In genomic region chr11:64341851-64342791, GRCh38 we compare ENCODE assay signal across 8 cellular contexts. TPM values are rescaled to one million over a fixed set of nuclear protein-coding genes. Genes with fewer than 3 reads are reported as not detected.
A peak's percentile ranks its signal among the peaks of the same experiment; 100 is the strongest.
DNase-seq lines count a peak whose midpoint lies in the region; ATAC-seq and TF ChIP-seq lines count a peak whose summit lies in the region.

No MANE protein-coding gene starts in this region.

- H3K4me1 ChIP-seq in PC-3 (ENCODE audit: insufficient read depth, low read length) (peaks cover 8% of the 10 kb centered on the region), esophagus muscularis mucosa (peaks cover 7 to 33% (median 26%) of the 10 kb centered on the region in 4 donors), muscle layer of duodenum (ENCODE audit: control insufficient read depth in 1 of 2, insufficient read depth in 2 of 2, low read length in 2 of 2) (peaks cover 0 to 14% of the 10 kb centered on the region in 2 donors)

- no peaks in the 10 kb centered on the region for H3K27me3 ChIP-seq in PC-3 (ENCODE audit: low read length)
- no peaks in the 10 kb centered on the region for H3K27me3 ChIP-seq in esophagus muscularis mucosa
- H3K27me3 ChIP-seq in muscle layer of duodenum (ENCODE audit: low read depth, low read length) = no peaks in the 10 kb centered on the region

- peak; percentile 96 for ATAC-seq in PC-3
- peak; percentile 80 to 81 for ATAC-seq in activated T-cell treated with anti-CD3 and anti-CD28 coated beads, Interleukin-2, amount 50 U/mL, for 4 hours
- ATAC-seq in GM21528 (IDR thresholded peaks at IDR 0.05; ENCODE audit: low FRiP score, unreplicated experiment) = no peak

- POLR2A ChIA-PET in PC-3 (lab: Charles Lee; ENCODE audit: unreplicated experiment) = interaction anchor here (0.6 to 0.7 kb wide), 4 partner anchors 13 to 1678 kb away, joined by 3 to 7 read pairs (median 4); partner anchors contain the start of genes PRDX5 and TRMT112

- H3K9ac ChIP-seq in PC-3 (ENCODE audit: low read length) = peak overlapping the region; percentile 69

- TSS peak; percentile 94 for BruUV-seq in PC-3 (replicated peaks; lab: Mats Ljungman, UMichigan)

- 0 out of 2 replicates have a peak overlapping the region, but pooled peaks have one; percentile 12 for H3K27ac ChIP-seq in PC-3 (ENCODE audit: low read length)
- H3K27ac ChIP-seq in esophagus muscularis mucosa (replicated peaks in 1 of 4) = peak overlapping the region; percentile 74 to 88 (median 82)
- no peak overlapping the region for H3K27ac ChIP-seq in muscle layer of duodenum (ENCODE audit: low read length)

- H3K36me3 Mint-ChIP-seq in activated T-cell treated with anti-CD3 and anti-CD28 coated beads, Interleukin-2, amount 50 U/mL, for 4 hours (ENCODE audit: insufficient read depth) = peaks cover 15% of the 10 kb centered on the region

- CTCF ChIA-PET in PC-3 (lab: Charles Lee) = interaction anchor here (0.6 to 1.5 kb wide), 10 partner anchors 11 to 793 kb away, joined by 3 to 27 read pairs (median 6); partner anchors contain the start of genes PRDX5 and TRMT112

- DNase-seq in GM04504 (ENCODE audit: low read depth) (peak; percentile 62), HPDE6-E6E7 (ENCODE audit: extremely low spot score) (peak; percentile 89), PC-3 (peak; percentile 96), esophagus muscularis mucosa (ENCODE audit: extremely low spot score) (peak; percentile 97)
- peak; percentile 89 for DNase-seq in activated T-cell treated with anti-CD3 and anti-CD28 coated beads, Interleukin-2, amount 50 U/mL, for 4 hours
- peak; percentile 69 to 78 for DNase-seq in stimulated activated CD8-positive, alpha-beta memory T cell treated with anti-CD3 and anti-CD28 coated beads, Interleukin-7, amount 100 ng/mL, for 1 hour (ENCODE audit: low read depth in 2 of 2)

- H3K4me2 ChIP-seq in PC-3 (ENCODE audit: low read length) = peak overlapping the region; percentile 87

- H3K36me3 ChIP-seq in PC-3 (ENCODE audit: low read depth, low read length) = no peaks in the 10 kb centered on the region
- H3K36me3 ChIP-seq in esophagus muscularis mucosa = no peaks in the 10 kb centered on the region
- no peaks in the 10 kb centered on the region for H3K36me3 ChIP-seq in muscle layer of duodenum (ENCODE audit: control insufficient read depth in 1 of 2, insufficient read depth in 2 of 2, low read length in 2 of 2)

- TF ChIP-seq CTCF in PC-3 (conservative IDR thresholded peaks at IDR 0.05; ENCODE audit: low read depth, low read length) = peak; percentile 61
- peak; percentile 39 to 65 (median 64) for TF ChIP-seq CTCF in esophagus muscularis mucosa (IDR thresholded peaks at IDR 0.05)

- intact Hi-C loops in PC-3 (cut with micrococcal nuclease) (no loop called here), esophagus muscularis mucosa (cut with DNase I) (no loop called here)

- H3K9me3 Mint-ChIP-seq in activated T-cell treated with anti-CD3 and anti-CD28 coated beads, Interleukin-2, amount 50 U/mL, for 4 hours = no peaks in the 10 kb centered on the region

- H3K9me2 ChIP-seq in PC-3 (replicated peaks; ENCODE audit: low read length) = no peaks in the 10 kb centered on the region

- WGBS in esophagus muscularis mucosa = 22% methylated on average over 36 of the region's 55 CpGs

- H3K4me1 Mint-ChIP-seq in activated T-cell treated with anti-CD3 and anti-CD28 coated beads, Interleukin-2, amount 50 U/mL, for 4 hours (ENCODE audit: low read depth) = peaks cover 32% of the 10 kb centered on the region

- peak overlapping the region; percentile 35 for H3K4me3 Mint-ChIP-seq in activated T-cell treated with anti-CD3 and anti-CD28 coated beads, Interleukin-2, amount 50 U/mL, for 4 hours

- H3K27me3 Mint-ChIP-seq in activated T-cell treated with anti-CD3 and anti-CD28 coated beads, Interleukin-2, amount 50 U/mL, for 4 hours (ENCODE audit: low read depth) = no peaks in the 10 kb centered on the region

- no peaks in the 10 kb centered on the region for H3K79me2 ChIP-seq in PC-3 (ENCODE audit: low read length)

- peak overlapping the region; percentile 65 for H3K4me3 ChIP-seq in PC-3 (ENCODE audit: low read length)
- peak overlapping the region; percentile 43 to 54 (median 50) for H3K4me3 ChIP-seq in esophagus muscularis mucosa
- peak overlapping the region; percentile 21 to 53 for H3K4me3 ChIP-seq in muscle layer of duodenum (ENCODE audit: low read depth in 1 of 2, low read length in 2 of 2)

- no peak for TF ChIP-seq EP300 in esophagus muscularis mucosa (IDR thresholded peaks at IDR 0.05)

- H2AFZ ChIP-seq in PC-3 (ENCODE audit: low read length) = peak overlapping the region; percentile 84

- H3F3A ChIP-seq in PC-3 (ENCODE audit: low read length, unreplicated experiment) = no peaks in the 10 kb centered on the region

- TF ChIP-seq POLR2A in esophagus muscularis mucosa (IDR thresholded peaks at IDR 0.05; ENCODE audit: low read depth) = no peak

- H3K9me3 ChIP-seq in PC-3 (ENCODE audit: low read length) (no peaks in the 10 kb centered on the region), esophagus muscularis mucosa (no peaks in the 10 kb centered on the region), muscle layer of duodenum (ENCODE audit: control insufficient read depth in 1 of 2, low read length in 2 of 2) (no peaks in the 10 kb centered on the region)

- H4K20me1 ChIP-seq in PC-3 (ENCODE audit: low read length) = no peaks in the 10 kb centered on the region

RNA-seq across cellular contexts. Expression of gene CCDC88B, which starts 2.1 kb away (rescaled TPM):
- total RNA-seq in PC-3 (2014; rRNA removed) (19.6 and 21.0 TPM in 2 replicates), esophagus muscularis mucosa (10 to 100 TPM in 1 of 4 donors, 1 to 10 TPM in 3; 7.0 to 12.5 (median 8.2) TPM)
- total RNA-seq in activated T-cell treated with anti-CD3 and anti-CD28 coated beads, Interleukin-2, amount 50 U/mL, for 4 hours = 10 to 100 TPM; 87.4 to 97.9 (median 96.2) TPM

RNA-seq across cellular contexts. Expression of gene RPS6KA4, which starts 16.8 kb away (rescaled TPM):
- 148 and 189 TPM in 2 replicates for total RNA-seq in PC-3 (2014; rRNA removed)
- total RNA-seq in activated T-cell treated with anti-CD3 and anti-CD28 coated beads, Interleukin-2, amount 50 U/mL, for 4 hours = 10 to 100 TPM; 43.3 to 49.9 (median 48.1) TPM
- 10 to 100 TPM; 19.1 to 36.1 (median 26.0) TPM for total RNA-seq in esophagus muscularis mucosa

RNA-seq across cellular contexts. Expression of gene PRDX5, which starts 24.2 kb away (rescaled TPM):
- total RNA-seq in PC-3 (2014; rRNA removed) = 467 and 585 TPM in 2 replicates
- 10 to 100 TPM; 78.3 to 96.8 (median 81.0) TPM for total RNA-seq in activated T-cell treated with anti-CD3 and anti-CD28 coated beads, Interleukin-2, amount 50 U/mL, for 4 hours
- total RNA-seq in esophagus muscularis mucosa = 100 to 1,000 TPM; 144 to 178 (median 155) TPM

RNA-seq across cellular contexts. Expression of gene TRMT112, which starts 24.8 kb away (rescaled TPM):
- total RNA-seq in PC-3 (2014; rRNA removed) (812 and 815 TPM in 2 replicates), esophagus muscularis mucosa (100 to 1,000 TPM; 202 to 281 (median 212) TPM)
- 100 to 1,000 TPM; 432 to 461 (median 438) TPM for total RNA-seq in activated T-cell treated with anti-CD3 and anti-CD28 coated beads, Interleukin-2, amount 50 U/mL, for 4 hours

RNA-seq across cellular contexts. Expression of gene ESRRA, which starts 36.8 kb away (rescaled TPM):
- total RNA-seq in PC-3 (2014; rRNA removed) = 111 and 114 TPM in 2 replicates
- 10 to 100 TPM; 81.5 to 93.4 (median 89.3) TPM for total RNA-seq in activated T-cell treated with anti-CD3 and anti-CD28 coated beads, Interleukin-2, amount 50 U/mL, for 4 hours
- total RNA-seq in esophagus muscularis mucosa = 10 to 100 TPM; 63.5 to 95.8 (median 76.1) TPM
